Comparison of ENCODE assay signal across 10 cellular contexts in the genomic region with DNA sequence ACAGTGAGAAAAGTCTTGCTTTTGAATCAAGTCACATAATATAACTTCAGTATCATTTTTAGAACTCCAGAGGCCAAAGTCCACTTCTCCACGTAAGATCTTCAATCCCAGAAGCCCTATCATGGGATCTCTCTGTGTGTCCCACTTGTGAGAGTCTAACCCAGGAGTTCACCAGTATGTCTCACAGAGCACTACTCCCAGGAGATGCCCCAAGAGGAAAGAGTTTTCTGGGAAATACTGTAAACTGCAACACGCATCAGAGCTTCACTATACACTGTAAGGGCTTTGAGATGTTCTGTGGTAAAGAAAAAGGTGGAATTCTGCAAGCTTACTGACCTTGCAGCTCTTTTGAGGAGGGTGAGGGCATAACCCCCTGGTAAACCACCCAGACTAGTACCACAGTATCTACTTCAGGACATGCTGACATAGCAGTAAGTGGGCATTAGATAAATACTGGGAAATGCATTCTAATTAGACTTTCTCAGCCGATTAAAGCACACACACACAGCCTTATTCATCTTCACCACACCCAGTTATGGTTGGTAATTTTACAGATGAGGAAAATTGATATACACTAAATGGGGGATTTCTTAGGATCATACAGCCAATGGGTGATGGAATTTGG. TPM values are rescaled to one million over a fixed set of nuclear protein-coding genes. Genes with fewer than 3 reads are reported as not detected.
A peak's percentile ranks its signal among the peaks of the same experiment; 100 is the strongest.
DNase-seq lines count a peak whose midpoint lies in the region; ATAC-seq and TF ChIP-seq lines count a peak whose summit lies in the region.
"Had no signal": no experiment of that assay in that cellular context is flagged by ENCODE, and none has a peak within 500 bp of the region (broad histone marks: within the 10 kb centered on the region; RNA-seq: fewer than 3 reads in every experiment).

No MANE protein-coding gene starts in this region.

- no peaks in the 10 kb centered on the region for H3K9me3 Mint-ChIP-seq in nephron
- H3K9me3 Mint-ChIP-seq: WTC11 had no signal

- H3K27me3 ChIP-seq in fibroblast of lung (ENCODE audit: control insufficient read depth, insufficient read depth, low read length) (no peaks in the 10 kb centered on the region), testis (no peaks in the 10 kb centered on the region)
- H3K27me3 ChIP-seq: sigmoid colon had no signal

- no peak overlapping the region for H3K4me3 ChIP-seq in fibroblast of lung (replicated peaks in 1 of 4; ENCODE audit: control extremely low read depth in 1 of 4, insufficient read depth in 1 of 4, low read depth in 3 of 4, low read length in 4 of 4)
- no peak overlapping the region for H3K4me3 ChIP-seq in testis
- H3K4me3 ChIP-seq: sigmoid colon had no signal

- peak overlapping the region; percentile 80 for H3K4me2 ChIP-seq in fibroblast of lung (ENCODE audit: extremely low read depth, insufficient read depth, low read length)

- peak; percentile 6 for ATAC-seq in SK-N-SH treated with all-trans-retinoic acid at 6 μM for 48 hours
- ATAC-seq in HG02623 (IDR thresholded peaks at IDR 0.05; ENCODE audit: unreplicated experiment), result no peak
- ATAC-seq: WTC11 had no signal

- peaks cover 79% of the 10 kb centered on the region for H3K79me2 ChIP-seq in fibroblast of lung (ENCODE audit: control insufficient read depth, insufficient read depth, low read length)

- peak overlapping the region in 2 of 3 experiments; percentile 19 to 52 for H3K27ac Mint-ChIP-seq in nephron
- H3K27ac Mint-ChIP-seq: WTC11 had no signal

- H3K27me3 Mint-ChIP-seq in nephron (ENCODE audit: low read depth), result no peaks in the 10 kb centered on the region

- H3K9me3 ChIP-seq in fibroblast of lung (ENCODE audit: control insufficient read depth, insufficient read depth, low read depth, low read length) (no peaks in the 10 kb centered on the region), testis (no peaks in the 10 kb centered on the region)
- H3K9me3 ChIP-seq: sigmoid colon had no signal

- H4K20me1 ChIP-seq in fibroblast of lung (ENCODE audit: control insufficient read depth, extremely low read depth, insufficient read depth, low read length), result no peaks in the 10 kb centered on the region

- DNase-seq in ACHN (peak; percentile 33), fibroblast of lung (ENCODE audit: low read depth in 2 of 2) (peak in 1 of 2 donors; percentile 35), mucosa of gallbladder (ENCODE audit: low spot score) (no peak), testis (no peak), NCI-H69 (lab: John Stamatoyannopoulos, UW) (no peak)
- DNase-seq: sigmoid colon had no signal

- H3K27ac ChIP-seq in fibroblast of lung (ENCODE audit: insufficient read depth, low read length) (peak overlapping the region; percentile 70), testis (peak overlapping the region in 1 of 2 donors; percentile 44)

- peaks cover 3% of the 10 kb centered on the region for H3K4me1 Mint-ChIP-seq in nephron

- H3K36me3 ChIP-seq in fibroblast of lung (ENCODE audit: control insufficient read depth, insufficient read depth, low read length) (no peaks in the 10 kb centered on the region), testis (ENCODE audit: low read depth, missing control alignments) (no peaks in the 10 kb centered on the region)
- H3K36me3 ChIP-seq: sigmoid colon had no signal

- intact Hi-C loops in testis (cut with DNase I; ENCODE audit: low total_unique reads), result no loop called here

- H3K36me3 Mint-ChIP-seq in nephron (ENCODE audit: low read depth), result no peaks in the 10 kb centered on the region
- H3K36me3 Mint-ChIP-seq: WTC11 had no signal

- H3K4me1 ChIP-seq in fibroblast of lung (ENCODE audit: control insufficient read depth, extremely low read depth, insufficient read depth, low read length) (peaks cover 27% of the 10 kb centered on the region), testis (no peaks in the 10 kb centered on the region)

- 65 to 76% methylated on average over 3 of the region's 3 CpGs for WGBS in testis, 2 donors

- H2AFZ ChIP-seq in fibroblast of lung (ENCODE audit: low read length), result no peak overlapping the region

- no peak for TF ChIP-seq POLR2A in testis (IDR thresholded peaks at IDR 0.05)

- TF ChIP-seq CTCF in fibroblast of lung (conservative IDR thresholded peaks at IDR 0.05 in 1 of 2, IDR thresholded peaks at IDR 0.05 in 1 of 2; ENCODE audit: low read depth in 1 of 2, low read length in 2 of 2) (no peak), nephron (IDR thresholded peaks at IDR 0.05; ENCODE audit: unreplicated experiment in 3 of 3) (no peak), testis (IDR thresholded peaks at IDR 0.05) (no peak)

- in situ Hi-C loops in ACHN (cut with HindIII; ENCODE audit: low pct_ligation_motif_present, low pct_unique_long_range_greater_than_20kb, low sequenced_read_pairs), result no loop called here

- H3K4me3 Mint-ChIP-seq in nephron, result no peak overlapping the region
- H3K4me3 Mint-ChIP-seq: WTC11 had no signal

- H3K9ac ChIP-seq in fibroblast of lung (ENCODE audit: insufficient read depth, low read length), result peak overlapping the region; percentile 5

TF ChIP-seq in SK-N-SH treated with all-trans-retinoic acid at 6 μM for 48 hours, 23 proteins besides CTCF, POLR2A, EP300 and RAD21:
- TF ChIP-seq TCF4 (CRISPR knock-in tag; IDR thresholded peaks at IDR 0.05; ENCODE audit: borderline replicate concordance), result no peak
- TF ChIP-seq ISL1 (CRISPR knock-in tag; IDR thresholded peaks at IDR 0.05), result no peak
- TF ChIP-seq ZNF565 (CRISPR knock-in tag; conservative IDR thresholded peaks at IDR 0.05; ENCODE audit: low read depth), result no peak
- TF ChIP-seq ZFP3 (CRISPR knock-in tag; IDR thresholded peaks at IDR 0.05), result no peak
- no peak for TF ChIP-seq TOX (CRISPR knock-in tag; IDR thresholded peaks at IDR 0.05; ENCODE audit: borderline replicate concordance)
- TF ChIP-seq ESRRG (CRISPR knock-in tag; IDR thresholded peaks at IDR 0.05), result no peak
- no peak for TF ChIP-seq PPARA (CRISPR knock-in tag; IDR thresholded peaks at IDR 0.05; ENCODE audit: borderline replicate concordance)
- TF ChIP-seq, protein P1, sequence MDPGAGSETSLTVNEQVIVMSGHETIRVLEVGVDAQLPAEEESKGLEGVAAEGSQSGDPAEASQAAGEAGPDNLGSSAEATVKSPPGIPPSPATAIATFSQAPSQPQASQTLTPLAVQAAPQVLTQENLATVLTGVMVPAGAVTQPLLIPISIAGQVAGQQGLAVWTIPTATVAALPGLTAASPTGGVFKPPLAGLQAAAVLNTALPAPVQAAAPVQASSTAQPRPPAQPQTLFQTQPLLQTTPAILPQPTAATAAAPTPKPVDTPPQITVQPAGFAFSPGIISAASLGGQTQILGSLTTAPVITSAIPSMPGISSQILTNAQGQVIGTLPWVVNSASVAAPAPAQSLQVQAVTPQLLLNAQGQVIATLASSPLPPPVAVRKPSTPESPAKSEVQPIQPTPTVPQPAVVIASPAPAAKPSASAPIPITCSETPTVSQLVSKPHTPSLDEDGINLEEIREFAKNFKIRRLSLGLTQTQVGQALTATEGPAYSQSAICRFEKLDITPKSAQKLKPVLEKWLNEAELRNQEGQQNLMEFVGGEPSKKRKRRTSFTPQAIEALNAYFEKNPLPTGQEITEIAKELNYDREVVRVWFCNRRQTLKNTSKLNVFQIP (CRISPR knock-in tag; IDR thresholded peaks at IDR 0.05; ENCODE audit: borderline replicate concordance, low read depth), result no peak
- TF ChIP-seq, protein P2, sequence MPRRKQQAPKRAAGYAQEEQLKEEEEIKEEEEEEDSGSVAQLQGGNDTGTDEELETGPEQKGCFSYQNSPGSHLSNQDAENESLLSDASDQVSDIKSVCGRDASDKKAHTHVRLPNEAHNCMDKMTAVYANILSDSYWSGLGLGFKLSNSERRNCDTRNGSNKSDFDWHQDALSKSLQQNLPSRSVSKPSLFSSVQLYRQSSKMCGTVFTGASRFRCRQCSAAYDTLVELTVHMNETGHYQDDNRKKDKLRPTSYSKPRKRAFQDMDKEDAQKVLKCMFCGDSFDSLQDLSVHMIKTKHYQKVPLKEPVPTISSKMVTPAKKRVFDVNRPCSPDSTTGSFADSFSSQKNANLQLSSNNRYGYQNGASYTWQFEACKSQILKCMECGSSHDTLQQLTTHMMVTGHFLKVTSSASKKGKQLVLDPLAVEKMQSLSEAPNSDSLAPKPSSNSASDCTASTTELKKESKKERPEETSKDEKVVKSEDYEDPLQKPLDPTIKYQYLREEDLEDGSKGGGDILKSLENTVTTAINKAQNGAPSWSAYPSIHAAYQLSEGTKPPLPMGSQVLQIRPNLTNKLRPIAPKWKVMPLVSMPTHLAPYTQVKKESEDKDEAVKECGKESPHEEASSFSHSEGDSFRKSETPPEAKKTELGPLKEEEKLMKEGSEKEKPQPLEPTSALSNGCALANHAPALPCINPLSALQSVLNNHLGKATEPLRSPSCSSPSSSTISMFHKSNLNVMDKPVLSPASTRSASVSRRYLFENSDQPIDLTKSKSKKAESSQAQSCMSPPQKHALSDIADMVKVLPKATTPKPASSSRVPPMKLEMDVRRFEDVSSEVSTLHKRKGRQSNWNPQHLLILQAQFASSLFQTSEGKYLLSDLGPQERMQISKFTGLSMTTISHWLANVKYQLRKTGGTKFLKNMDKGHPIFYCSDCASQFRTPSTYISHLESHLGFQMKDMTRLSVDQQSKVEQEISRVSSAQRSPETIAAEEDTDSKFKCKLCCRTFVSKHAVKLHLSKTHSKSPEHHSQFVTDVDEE (CRISPR knock-in tag; IDR thresholded peaks at IDR 0.05), result no peak
- TF ChIP-seq, protein P3, sequence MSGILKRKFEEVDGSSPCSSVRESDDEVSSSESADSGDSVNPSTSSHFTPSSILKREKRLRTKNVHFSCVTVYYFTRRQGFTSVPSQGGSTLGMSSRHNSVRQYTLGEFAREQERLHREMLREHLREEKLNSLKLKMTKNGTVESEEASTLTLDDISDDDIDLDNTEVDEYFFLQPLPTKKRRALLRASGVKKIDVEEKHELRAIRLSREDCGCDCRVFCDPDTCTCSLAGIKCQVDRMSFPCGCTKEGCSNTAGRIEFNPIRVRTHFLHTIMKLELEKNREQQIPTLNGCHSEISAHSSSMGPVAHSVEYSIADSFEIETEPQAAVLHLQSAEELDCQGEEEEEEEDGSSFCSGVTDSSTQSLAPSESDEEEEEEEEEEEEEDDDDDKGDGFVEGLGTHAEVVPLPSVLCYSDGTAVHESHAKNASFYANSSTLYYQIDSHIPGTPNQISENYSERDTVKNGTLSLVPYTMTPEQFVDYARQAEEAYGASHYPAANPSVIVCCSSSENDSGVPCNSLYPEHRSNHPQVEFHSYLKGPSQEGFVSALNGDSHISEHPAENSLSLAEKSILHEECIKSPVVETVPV (CRISPR knock-in tag; IDR thresholded peaks at IDR 0.05), result no peak

RNA-seq across cellular contexts. Expression of a gene that starts 12.3 kb away (rescaled TPM):
- total RNA-seq in fibroblast of lung (44.4 and 53.7 TPM in 2 replicates), mucosa of gallbladder (11.7 TPM), testis (10 to 100 TPM; 16.7 to 22.2 TPM)
- polyA plus RNA-seq in fibroblast of lung (21.5 and 35.2 TPM in 2 replicates), testis (ENCODE audit: insufficient read depth, low read depth, low replicate concordance) (16.6 TPM)
- 16.5 and 26.9 TPM in 2 replicates for polyA plus RNA-seq in fibroblast of lung (2012)
- polyA minus RNA-seq in fibroblast of lung (ENCODE audit: low replicate concordance), result 5.6 and 7.2 TPM in 2 replicates
